Comparison of ENCODE assay signal across 29 cellular contexts in genomic region chr20:9939231-9939630, GRCh38.
"Had no signal": no experiment of that assay in that cellular context is flagged by ENCODE, and none has a peak within 500 bp of the region (broad histone marks: within the 10 kb centered on the region; RNA-seq: fewer than 3 reads in every experiment).

No MANE protein-coding gene starts in this region.

- H3K4me1 ChIP-seq: stomach, suprapubic skin, testis, thyroid gland, tibial artery, tibial nerve, transverse colon, upper lobe of left lung, upper lobe of right lung, uterus, vagina had no signal

- DNase-seq: stimulated activated CD4-positive, alpha-beta T cell treated with anti-CD3 and anti-CD28 coated beads, Interleukin-2, amount 100 ng/mL, for 48 hours; stimulated activated CD4-positive, alpha-beta T cell treated with anti-CD3 and anti-CD28 coated beads, Interleukin-4, amount 100 ng/mL, for 1 hour; stimulated activated CD4-positive, alpha-beta T cell treated with anti-CD3 and anti-CD28 coated beads, Interleukin-4, amount 100 ng/mL, for 24 hours; stimulated activated CD4-positive, alpha-beta T cell treated with anti-CD3 and anti-CD28 coated beads, Interleukin-4, amount 100 ng/mL, for 4 hours; stimulated activated CD8-positive, alpha-beta memory T cell treated with anti-CD3 and anti-CD28 coated beads, Interleukin-4, amount 100 ng/mL, for 48 hours; stimulated activated naive B cell treated with anti-CD40 and anti-IgM and Interleukin-4, amounts not matched to agents 10 μg/mL and 1 μg/mL and 100 μg/mL, for 72 hours; stimulated activated naive CD4-positive, alpha-beta T cell; stimulated activated naive CD4-positive, alpha-beta T cell treated with Interleukin-2 at 50 U/mL for 16 hours; stimulated activated naive CD8-positive, alpha-beta T cell treated with anti-CD3 and anti-CD28 coated beads, Interleukin-15, amount 100 ng/mL, for 72 hours; stimulated activated naive CD8-positive, alpha-beta T cell treated with anti-CD3 and anti-CD28 coated beads, Interleukin-15, Interleukin-2, amounts not matched to agents 100 U/mL and 50 U/mL, for 24 hours; stomach; substantia nigra; testis; thyroid gland; tibial artery; transverse colon; trophoblast cell; upper lobe of left lung; upper lobe of right lung; uterus had no signal

- FAIRE-seq: urothelium cell line had no signal

- H3K27ac ChIP-seq: stomach, suprapubic skin, testis, thoracic aorta, thyroid gland, tibial artery, tibial nerve, transverse colon, upper lobe of left lung, upper lobe of right lung, uterus, vagina had no signal

- H3K27me3 Mint-ChIP-seq: stimulated activated naive CD8-positive, alpha-beta T cell treated with anti-CD3 and anti-CD28 coated beads, Interleukin-15, amount 100 ng/mL, for 72 hours had no signal

- H3K4me3 Mint-ChIP-seq: stimulated activated effector memory CD8-positive, alpha-beta T cell treated with anti-CD3 and anti-CD28 coated beads, Interleukin-12 subunit alpha, Interleukin-12 subunit beta, amount 100 ng/mL, for 72 hours; stimulated activated memory B cell treated with anti-CD40 and anti-IgM and Interleukin-4, amounts not matched to agents 10 μg/mL and 1 μg/mL and 100 μg/mL, for 72 hours; stimulated activated naive B cell treated with anti-CD40 and anti-IgM and Interleukin-4, amounts not matched to agents 10 μg/mL and 1 μg/mL and 100 μg/mL, for 72 hours; stimulated activated naive CD8-positive, alpha-beta T cell treated with anti-CD3 and anti-CD28 coated beads, Interleukin-15, amount 100 ng/mL, for 72 hours; stimulated activated naive CD8-positive, alpha-beta T cell treated with anti-CD3 and anti-CD28 coated beads, Interleukin-15, Interleukin-2, amounts not matched to agents 100 ng/mL and 50 ng/mL, for 24 hours; type B pancreatic cell had no signal

- H3K9me3 Mint-ChIP-seq: stimulated activated effector memory CD8-positive, alpha-beta T cell treated with anti-CD3 and anti-CD28 coated beads, Interleukin-12 subunit alpha, Interleukin-12 subunit beta, amount 100 ng/mL, for 72 hours; stimulated activated memory B cell treated with anti-CD40 and anti-IgM and Interleukin-4, amounts not matched to agents 10 μg/mL and 1 μg/mL and 100 μg/mL, for 72 hours; stimulated activated naive CD8-positive, alpha-beta T cell treated with anti-CD3 and anti-CD28 coated beads, Interleukin-15, amount 100 ng/mL, for 72 hours had no signal

- H3K27ac Mint-ChIP-seq: stimulated activated effector memory CD8-positive, alpha-beta T cell treated with anti-CD3 and anti-CD28 coated beads, Interleukin-12 subunit alpha, Interleukin-12 subunit beta, amount 100 ng/mL, for 72 hours; stimulated activated memory B cell treated with anti-CD40 and anti-IgM and Interleukin-4, amounts not matched to agents 10 μg/mL and 1 μg/mL and 100 μg/mL, for 72 hours; stimulated activated naive B cell treated with anti-CD40 and anti-IgM and Interleukin-4, amounts not matched to agents 10 μg/mL and 1 μg/mL and 100 μg/mL, for 72 hours; stimulated activated naive CD8-positive, alpha-beta T cell treated with anti-CD3 and anti-CD28 coated beads, Interleukin-15, amount 100 ng/mL, for 72 hours; stimulated activated naive CD8-positive, alpha-beta T cell treated with anti-CD3 and anti-CD28 coated beads, Interleukin-15, Interleukin-2, amounts not matched to agents 100 ng/mL and 50 ng/mL, for 24 hours; type B pancreatic cell had no signal

- H3K4me3 ChIP-seq: stomach, suprapubic skin, testis, thoracic aorta, thyroid gland, tibial artery, tibial nerve, transverse colon, upper lobe of left lung, upper lobe of right lung, uterus, vagina had no signal

- H3K36me3 Mint-ChIP-seq: stimulated activated effector memory CD8-positive, alpha-beta T cell treated with anti-CD3 and anti-CD28 coated beads, Interleukin-12 subunit alpha, Interleukin-12 subunit beta, amount 100 ng/mL, for 72 hours; stimulated activated memory B cell treated with anti-CD40 and anti-IgM and Interleukin-4, amounts not matched to agents 10 μg/mL and 1 μg/mL and 100 μg/mL, for 72 hours; stimulated activated naive B cell treated with anti-CD40 and anti-IgM and Interleukin-4, amounts not matched to agents 10 μg/mL and 1 μg/mL and 100 μg/mL, for 72 hours; type B pancreatic cell had no signal

- H3K36me3 ChIP-seq: stomach, suprapubic skin, thoracic aorta, thyroid gland, tibial artery, tibial nerve, transverse colon, upper lobe of left lung, upper lobe of right lung, uterus, vagina had no signal

- ATAC-seq: stimulated activated effector memory CD8-positive, alpha-beta T cell treated with anti-CD3 and anti-CD28 coated beads, Interleukin-12 subunit alpha, Interleukin-12 subunit beta, amount 100 ng/mL, for 72 hours; stimulated activated memory B cell treated with anti-CD40 and anti-IgM and Interleukin-4, amounts not matched to agents 10 μg/mL and 1 μg/mL and 100 μg/mL, for 72 hours; stimulated activated naive B cell treated with anti-CD40 and anti-IgM and Interleukin-4, amounts not matched to agents 10 μg/mL and 1 μg/mL and 100 μg/mL, for 72 hours; stimulated activated naive CD8-positive, alpha-beta T cell treated with anti-CD3 and anti-CD28 coated beads, Interleukin-15, amount 100 ng/mL, for 72 hours; stimulated activated naive CD8-positive, alpha-beta T cell treated with anti-CD3 and anti-CD28 coated beads, Interleukin-15, Interleukin-2, amounts not matched to agents 100 U/mL and 50 U/mL, for 24 hours; upper lobe of right lung had no signal

- H3K4me1 Mint-ChIP-seq: stimulated activated effector memory CD8-positive, alpha-beta T cell treated with anti-CD3 and anti-CD28 coated beads, Interleukin-12 subunit alpha, Interleukin-12 subunit beta, amount 100 ng/mL, for 72 hours; stimulated activated memory B cell treated with anti-CD40 and anti-IgM and Interleukin-4, amounts not matched to agents 10 μg/mL and 1 μg/mL and 100 μg/mL, for 72 hours; stimulated activated naive B cell treated with anti-CD40 and anti-IgM and Interleukin-4, amounts not matched to agents 10 μg/mL and 1 μg/mL and 100 μg/mL, for 72 hours; stimulated activated naive CD8-positive, alpha-beta T cell treated with anti-CD3 and anti-CD28 coated beads, Interleukin-15, amount 100 ng/mL, for 72 hours had no signal

- H3K27me3 ChIP-seq: stomach, suprapubic skin, testis, thyroid gland, tibial artery, tibial nerve, transverse colon, upper lobe of left lung, upper lobe of right lung, uterus, vagina had no signal

- H3K9me3 ChIP-seq: stomach, testis, thyroid gland, transverse colon, upper lobe of left lung, upper lobe of right lung, uterus, vagina had no signal
